ENCODE assay signal across 26 cellular contexts in genomic region chr9:130672933-130673615, GRCh38. TPM values are rescaled to one million over a fixed set of nuclear protein-coding genes. Genes with fewer than 3 reads are reported as not detected.
DNase-seq lines count a peak whose midpoint lies in the region; ATAC-seq and FAIRE-seq lines count a peak whose summit lies in the region.
"Had no signal": no experiment of that assay in that cellular context is flagged by ENCODE, and none has a peak within 500 bp of the region (broad histone marks: within the 10 kb centered on the region; RNA-seq: fewer than 3 reads in every experiment).

No MANE protein-coding gene starts in this region.

- FAIRE-seq in frontal cortex (lab: Jason Lieb, UNC), result no peak
- FAIRE-seq: A549, GM12891, GM19239, HTR-8/SVneo had no signal

- intact Hi-C loops in Right ventricle myocardium inferior (cut with DNase I) (no loop called here), left ventricle myocardium superior (cut with micrococcal nuclease) (no loop called here)

- DNase-seq in Right ventricle myocardium inferior (ENCODE audit: missing footprints) (peak; percentile 35), left ventricle myocardium superior (no peak), NCI-H69 (lab: John Stamatoyannopoulos, UW) (peak; percentile 57), iPS-NIHi7 (ENCODE audit: extremely low spot score) (peak; percentile 5), NCI-H748 treated with DMSO at 0.1 percent for 48 hours (lab: John Stamatoyannopoulos, UW) (no peak), frontal cortex (ENCODE audit: low spot score in 2 of 2) (no peak), NK-92 (lab: John Stamatoyannopoulos, UW; ENCODE audit: unreplicated experiment) (no peak)
- DNase-seq: AML-193; CD4-positive, alpha-beta T cell; COR-L47; DMS79 treated with DMSO at 0.1 percent for 48 hours; GF-D8; H7; KG1; MM.1S; NCI-H2029; NCI-H226; NCI-H510A treated with DMSO at 0.1 percent for 48 hours; NCI-H774; NK-92 treated with Interleukin-12 subunit alpha and Interleukin-12 subunit beta, amount 100 ng/mL, for 24 hours; PC-3; T-helper 17 cell had no signal

- ATAC-seq in Right ventricle myocardium inferior (no peak), left ventricle myocardium superior (no peak)
- ATAC-seq: A549, PC-3, T-helper 17 cell had no signal

RNA-seq across cellular contexts. Expression of gene PRDM12, which starts 8.7 kb away (rescaled TPM):
- total RNA-seq in Right ventricle myocardium inferior (not detected), left ventricle myocardium superior (not detected), frontal cortex (0.41 TPM)
- total RNA-seq: PC-3, T-helper 17 cell had no signal

RNA-seq across cellular contexts. Expression of gene EXOSC2, which starts 20.5 kb away (rescaled TPM):
- total RNA-seq in Right ventricle myocardium inferior, result 11.2 TPM
- total RNA-seq in left ventricle myocardium superior, result 12.5 TPM
- 48.5 TPM for total RNA-seq in frontal cortex

Comparison
In these comparisons a context has a peak if more than half of its experiments do, and no peak if none do; other contexts are left out.
1. DNase-seq: peak in Right ventricle myocardium inferior (single experiment), NCI-H69 (single experiment) and iPS-NIHi7 (single experiment); none in left ventricle myocardium superior (single experiment), NCI-H748 treated with DMSO at 0.1 percent for 48 hours (single experiment), frontal cortex (0 of 2) and NK-92 (single experiment).